Comparison of ENCODE assay signal across 16 cellular contexts in the genomic region with DNA sequence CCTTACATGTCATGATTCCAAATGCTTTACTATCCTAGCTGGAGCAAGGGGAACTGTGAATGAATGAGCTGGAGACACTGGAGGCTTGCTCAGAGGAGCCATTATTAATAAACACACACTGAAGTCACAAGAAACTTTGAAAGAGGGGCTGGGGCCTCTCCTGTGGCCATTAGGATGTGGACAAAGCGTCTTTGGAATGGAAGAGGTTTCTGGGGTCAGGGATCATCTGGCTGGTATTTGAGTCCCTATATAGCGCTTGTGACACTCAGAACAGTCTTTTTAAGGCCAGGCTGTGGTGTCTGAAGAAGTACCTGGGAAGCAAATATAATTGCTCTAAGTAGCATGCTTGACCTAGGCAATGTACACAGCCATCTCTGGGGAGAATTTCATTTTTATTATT.
DNase-seq lines count a peak whose midpoint lies in the region; FAIRE-seq and TF ChIP-seq lines count a peak whose summit lies in the region.
"Had no signal": no experiment of that assay in that cellular context is flagged by ENCODE, and none has a peak within 500 bp of the region (broad histone marks: within the 10 kb centered on the region; RNA-seq: fewer than 3 reads in every experiment).

No MANE protein-coding gene starts in this region.

- peak overlapping the region; percentile 95 for H3K27ac Mint-ChIP-seq in Caco-2 (ENCODE audit: unreplicated experiment)
- H3K27ac Mint-ChIP-seq in astrocyte (ENCODE audit: unreplicated experiment): peak overlapping the region; percentile 67
- H3K27ac Mint-ChIP-seq in progenitor cell of endocrine pancreas: peak overlapping the region; percentile 87

- H3K9me3 ChIP-seq in Caco-2 (peaks cover 17% of the 10 kb centered on the region), astrocyte (ENCODE audit: insufficient read depth, low read depth, low read length) (peaks cover 5% of the 10 kb centered on the region), mesenchymal stem cell (ENCODE audit: control insufficient read depth, low read length) (no peaks in the 10 kb centered on the region), testis (no peaks in the 10 kb centered on the region)
- H3K9me3 ChIP-seq: A549, HAP-1 had no signal

- H3K79me2 ChIP-seq in astrocyte (ENCODE audit: insufficient read depth, low read length): no peaks in the 10 kb centered on the region

- no peaks in the 10 kb centered on the region for H4K20me1 ChIP-seq in astrocyte (ENCODE audit: insufficient read depth, low read length)

- H3K18ac ChIP-seq in mesenchymal stem cell (ENCODE audit: low read depth in 1 of 2, low read length in 2 of 2): peak overlapping the region in 1 of 2 experiments; percentile 29

- H3K4me1 ChIP-seq in Caco-2 (peaks cover 60% of the 10 kb centered on the region), astrocyte (ENCODE audit: insufficient read depth, low read length) (peaks cover 28% of the 10 kb centered on the region), mesenchymal stem cell (ENCODE audit: control insufficient read depth, insufficient read depth, low read depth, low read length) (peaks cover 13% of the 10 kb centered on the region), testis (peaks cover 12% of the 10 kb centered on the region)
- H3K4me1 ChIP-seq: HAP-1 had no signal

- WGBS in mesenchymal stem cell: 72% methylated on average over 2 of the region's 2 CpGs
- WGBS in testis, 2 donors: 94% methylated on average over 2 of the region's 2 CpGs

- H4K91ac ChIP-seq in mesenchymal stem cell (ENCODE audit: low read length): no peak overlapping the region

- H3K4me3 ChIP-seq in Caco-2 (ENCODE audit: low read depth, low read length) (no peak overlapping the region), astrocyte (ENCODE audit: insufficient read depth, low read depth, low read length) (no peak overlapping the region), mesenchymal stem cell (ENCODE audit: insufficient read depth in 1 of 2, low read depth in 1 of 2, low read length in 2 of 2) (no peak overlapping the region), testis (no peak overlapping the region)
- H3K4me3 ChIP-seq: A549, HAP-1 had no signal

- H3K9me3 Mint-ChIP-seq in Caco-2 (ENCODE audit: unreplicated experiment) (peaks cover 17% of the 10 kb centered on the region), astrocyte (ENCODE audit: unreplicated experiment) (peaks cover 4% of the 10 kb centered on the region), progenitor cell of endocrine pancreas (ENCODE audit: low read depth) (peaks cover 14% of the 10 kb centered on the region)

- TF ChIP-seq POLR2A in testis (IDR thresholded peaks at IDR 0.05): no peak

- H3K4me3 Mint-ChIP-seq in Caco-2 (ENCODE audit: unreplicated experiment): peak overlapping the region; percentile 42
- H3K4me3 Mint-ChIP-seq in astrocyte (ENCODE audit: unreplicated experiment): no peak overlapping the region
- no peak overlapping the region for H3K4me3 Mint-ChIP-seq in progenitor cell of endocrine pancreas (ENCODE audit: low read depth)

- no peak overlapping the region for H3K23ac ChIP-seq in mesenchymal stem cell (ENCODE audit: low read length in 2 of 2)

- FAIRE-seq in astrocyte (lab: Jason Lieb, UNC): no peak
- FAIRE-seq: A549, HepG2 had no signal

- H3K36me3 Mint-ChIP-seq in Caco-2 (ENCODE audit: insufficient read depth, unreplicated experiment) (peaks cover 30% of the 10 kb centered on the region), astrocyte (ENCODE audit: low read depth, unreplicated experiment) (no peaks in the 10 kb centered on the region), progenitor cell of endocrine pancreas (ENCODE audit: insufficient read depth) (no peaks in the 10 kb centered on the region)

- CTCF ChIA-PET in Caco-2 (lab: Charles Lee): no interaction called here

- no peak for TF ChIP-seq CTCF in Caco-2 (IDR thresholded peaks at IDR 0.05; ENCODE audit: insufficient read depth in 1 of 2, low read depth in 1 of 2, low read length in 1 of 2, severe bottlenecking in 1 of 2, unreplicated experiment in 1 of 2)
- TF ChIP-seq CTCF in astrocyte (IDR thresholded peaks at IDR 0.05; ENCODE audit: insufficient read depth, low read depth, low read length): no peak
- TF ChIP-seq CTCF in progenitor cell of endocrine pancreas (IDR thresholded peaks at IDR 0.05; ENCODE audit: unreplicated experiment): no peak
- no peak for TF ChIP-seq CTCF in testis (IDR thresholded peaks at IDR 0.05)

- H2AFZ ChIP-seq in astrocyte (ENCODE audit: low read depth, low read length): no peak overlapping the region
- H2AFZ ChIP-seq in mesenchymal stem cell (ENCODE audit: low read depth, low read length): no peak overlapping the region

- no TSS peak for BruUV-seq in Caco-2 (replicated peaks; lab: Mats Ljungman, UMichigan)

- peak overlapping the region; percentile 64 for H3K27ac ChIP-seq in astrocyte (ENCODE audit: low read depth, low read length)
- H3K27ac ChIP-seq in mesenchymal stem cell (ENCODE audit: low read length, poor library complexity, severe bottlenecking): peak overlapping the region; percentile 67
- H3K27ac ChIP-seq in testis: no peak overlapping the region
- H3K27ac ChIP-seq: A549, C4-2B, KMS-11 had no signal

- H3K36me3 ChIP-seq in Caco-2 (ENCODE audit: control insufficient read depth, insufficient read depth, low read length) (no peaks in the 10 kb centered on the region), astrocyte (ENCODE audit: insufficient read depth, low read length) (no peaks in the 10 kb centered on the region), mesenchymal stem cell (ENCODE audit: control insufficient read depth in 1 of 2, insufficient read depth in 2 of 2, low read depth in 1 of 2, low read length in 2 of 2) (no peaks in the 10 kb centered on the region), testis (ENCODE audit: low read depth, missing control alignments) (no peaks in the 10 kb centered on the region)
- H3K36me3 ChIP-seq: HAP-1 had no signal

- peak overlapping the region; percentile 52 for H3K9ac ChIP-seq in astrocyte (ENCODE audit: low read length)
- no peak overlapping the region for H3K9ac ChIP-seq in mesenchymal stem cell (ENCODE audit: low read length)
- H3K9ac ChIP-seq: KMS-11 had no signal

- POLR2A ChIA-PET in Caco-2 (lab: Charles Lee): interaction anchor here (1.0 kb wide), 1 partner anchor 132 kb away, joined by 3 read pairs; no protein-coding TSS in a partner anchor

- H3K27me3 Mint-ChIP-seq in Caco-2 (ENCODE audit: insufficient read depth, unreplicated experiment) (no peaks in the 10 kb centered on the region), astrocyte (ENCODE audit: low read depth, unreplicated experiment) (no peaks in the 10 kb centered on the region), progenitor cell of endocrine pancreas (no peaks in the 10 kb centered on the region)

- no peak overlapping the region for H4K8ac ChIP-seq in mesenchymal stem cell (ENCODE audit: low read length)

- DNase-seq in Caco-2: peak; percentile 79 to 91
- no peak for DNase-seq in astrocyte (ENCODE audit: low read depth)
- DNase-seq in mesenchymal stem cell: no peak
- DNase-seq in progenitor cell of endocrine pancreas (ENCODE audit: low spot score, unreplicated experiment): no peak
- DNase-seq in activated gamma-delta T cell (lab: John Stamatoyannopoulos, UW): no peak
- DNase-seq in activated CD8-positive, alpha-beta memory T cell treated with anti-CD3 and anti-CD28 coated beads, Interleukin-2, amount 50 U/mL, for 48 hours: no peak
- no peak for DNase-seq in testis
- no peak for DNase-seq in NK-92 (lab: John Stamatoyannopoulos, UW; ENCODE audit: unreplicated experiment)
- DNase-seq: NCI-H1092, NCI-H1694, NCI-H446 had no signal

- H2BK12ac ChIP-seq in mesenchymal stem cell (ENCODE audit: low read length in 2 of 2): no peak overlapping the region

- H3K4me2 ChIP-seq in astrocyte (ENCODE audit: low read length) (no peak overlapping the region), mesenchymal stem cell (ENCODE audit: low read length, poor library complexity, severe bottlenecking) (no peak overlapping the region)
- H3K4me2 ChIP-seq: A549, KMS-11 had no signal

- H3K27me3 ChIP-seq in Caco-2 (replicated peaks; ENCODE audit: control insufficient read depth, insufficient read depth, low read length): no peaks in the 10 kb centered on the region
- no peaks in the 10 kb centered on the region for H3K27me3 ChIP-seq in astrocyte (ENCODE audit: insufficient read depth, low read length)
- H3K27me3 ChIP-seq in mesenchymal stem cell (ENCODE audit: control insufficient read depth in 1 of 2, insufficient read depth in 1 of 2, low read length in 2 of 2): peaks cover 0 to 57% of the 10 kb centered on the region in 2 experiments
- H3K27me3 ChIP-seq in testis: no peaks in the 10 kb centered on the region

- intact Hi-C loops in Caco-2 (cut with micrococcal nuclease; ENCODE audit: unreplicated experiment) (loop anchor here (2.0 to 5.0 kb wide), 4 partner anchors 56 to 232 kb away; a partner anchor contains a TSS), testis (cut with DNase I; ENCODE audit: low total_unique reads) (no loop called here)

- H3K79me1 ChIP-seq in mesenchymal stem cell (replicated peaks; ENCODE audit: low read length, poor library complexity, severe bottlenecking): no peaks in the 10 kb centered on the region

- H3K4me1 Mint-ChIP-seq in Caco-2 (ENCODE audit: low read depth, unreplicated experiment) (peaks cover 49% of the 10 kb centered on the region), astrocyte (ENCODE audit: low read depth, unreplicated experiment) (peaks cover 22% of the 10 kb centered on the region), progenitor cell of endocrine pancreas (ENCODE audit: low read depth) (peaks cover 15% of the 10 kb centered on the region)

- H3K14ac ChIP-seq in mesenchymal stem cell (ENCODE audit: low read length in 2 of 2): no peak overlapping the region

- H2AK5ac ChIP-seq in mesenchymal stem cell (ENCODE audit: low read length, severe bottlenecking): peak overlapping the region; percentile 55

- no peak overlapping the region for H2BK15ac ChIP-seq in mesenchymal stem cell (ENCODE audit: low read depth, poor library complexity, severe bottlenecking)

- H2BK120ac ChIP-seq in mesenchymal stem cell (ENCODE audit: low read depth, low read length): no peak overlapping the region

- no peak overlapping the region for H3K4ac ChIP-seq in mesenchymal stem cell (ENCODE audit: low read depth in 1 of 2, low read length in 2 of 2)

- H2BK5ac ChIP-seq in mesenchymal stem cell (ENCODE audit: low read depth, low read length, poor library complexity, severe bottlenecking): no peak overlapping the region

Comparison
In these comparisons a context has a peak if more than half of its experiments do, and no peak if none do; other contexts are left out.
1. DNase-seq: peak in Caco-2 (2 of 2); none in astrocyte (single experiment), mesenchymal stem cell (single experiment), progenitor cell of endocrine pancreas (single experiment), activated gamma-delta T cell (single experiment), activated CD8-positive, alpha-beta memory T cell treated with anti-CD3 and anti-CD28 coated beads, Interleukin-2, amount 50 U/mL, for 48 hours (single experiment), testis (single experiment) and NK-92 (single experiment).
2. H3K27ac ChIP-seq: peak in astrocyte (single experiment) and mesenchymal stem cell (single experiment); none in testis (0 of 2).
3. Peak in every context shown above with its lines, with median percentiles within 50 percentile points of each other: H3K27ac Mint-ChIP-seq.